Comparison of ENCODE assay signal across 27 cellular contexts in the genomic region with DNA sequence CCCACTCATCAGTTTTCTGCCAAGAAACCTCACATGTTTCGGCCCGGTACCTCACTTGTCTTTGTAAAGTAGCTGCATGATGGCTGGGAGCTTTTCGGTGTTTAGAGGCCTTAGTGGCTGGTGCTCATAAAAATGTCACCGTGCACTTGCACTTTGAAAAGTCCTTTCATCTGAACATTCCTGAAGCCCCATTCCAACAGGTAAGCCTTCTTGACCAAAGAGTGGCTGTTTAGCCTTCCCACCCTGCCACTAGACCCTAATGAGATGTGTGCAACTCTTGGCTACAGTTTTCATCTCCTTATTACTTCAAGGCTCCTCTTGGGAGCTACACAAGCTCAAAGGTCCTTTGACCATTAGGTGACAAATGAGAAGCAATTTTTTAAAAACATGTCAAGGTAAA.
"Had no signal": no experiment of that assay in that cellular context is flagged by ENCODE, and none has a peak within 500 bp of the region (broad histone marks: within the 10 kb centered on the region; RNA-seq: fewer than 3 reads in every experiment).

No MANE protein-coding gene starts in this region.

- DNase-seq: activated CD4-positive, alpha-beta memory T cell treated with anti-CD3 and anti-CD28 coated beads, Interleukin-2, amount 10 ng/mL, durations not matched to agents 7 days and 5 days; activated CD4-positive, alpha-beta T cell treated with anti-CD3 and anti-CD28 coated beads, Interleukin-2, amount 50 U/mL, for 1 hour; activated CD4-positive, CD25-positive, alpha-beta regulatory T cell; activated gamma-delta T cell; activated naive CD4-positive, alpha-beta T cell treated with anti-CD3 and anti-CD28 coated beads for 36 hours; activated T-cell treated with anti-CD3 and anti-CD28 coated beads for 4 hours; activated T-cell treated with anti-CD3 and anti-CD28 coated beads, Interleukin-2, amount 50 U/mL, for 48 hours; amygdala; Kasumi-1; KBM-7; NCI-H1048; NCI-H1417; NCI-H1930; NCI-H2171 treated with DMSO at 0.1 percent for 48 hours; NCI-H226; NCI-H526; NCI-H774; OCI-M1; SHP77 treated with DMSO at 0.1 percent for 48 hours; T-cell; T-helper 2 cell; T1000 had no signal

- ATAC-seq: activated T-helper 17 cell treated with anti-CD3 and anti-CD28 coated beads, Interleukin-2, amount 50 U/mL, for 72 hours; T-cell had no signal

- H3K36me3 ChIP-seq: cardiac muscle cell had no signal

- H3K4me3 ChIP-seq: cardiac muscle cell had no signal

- H3K27ac Mint-ChIP-seq: activated CD4-positive, alpha-beta memory T cell treated with anti-CD3 and anti-CD28 coated beads, Interleukin-2, amount 10 ng/mL, durations not matched to agents 7 days and 5 days; activated naive CD4-positive, alpha-beta T cell treated with anti-CD3 and anti-CD28 coated beads for 36 hours; activated naive CD8-positive, alpha-beta T cell; activated T-helper 17 cell treated with anti-CD3 and anti-CD28 coated beads, Interleukin-2, amount 50 U/mL, for 72 hours; T-cell had no signal

- H3K27me3 ChIP-seq: cardiac muscle cell had no signal

- H3K4me3 Mint-ChIP-seq: activated CD4-positive, alpha-beta memory T cell treated with anti-CD3 and anti-CD28 coated beads, Interleukin-2, amount 10 ng/mL, durations not matched to agents 7 days and 5 days; activated naive CD4-positive, alpha-beta T cell treated with anti-CD3 and anti-CD28 coated beads for 36 hours; activated naive CD8-positive, alpha-beta T cell; activated T-helper 17 cell treated with anti-CD3 and anti-CD28 coated beads, Interleukin-2, amount 50 U/mL, for 72 hours; brain; T-cell had no signal

- H3K4me1 Mint-ChIP-seq: activated CD4-positive, alpha-beta memory T cell treated with anti-CD3 and anti-CD28 coated beads, Interleukin-2, amount 10 ng/mL, durations not matched to agents 7 days and 5 days had no signal

- H3K27ac ChIP-seq: cardiac muscle cell, VCaP had no signal

- H3K9me3 Mint-ChIP-seq: activated CD4-positive, alpha-beta memory T cell treated with anti-CD3 and anti-CD28 coated beads, Interleukin-2, amount 10 ng/mL, durations not matched to agents 7 days and 5 days; activated naive CD4-positive, alpha-beta T cell treated with anti-CD3 and anti-CD28 coated beads for 36 hours; activated T-helper 17 cell treated with anti-CD3 and anti-CD28 coated beads, Interleukin-2, amount 50 U/mL, for 72 hours; brain; T-cell had no signal

- H3K36me3 Mint-ChIP-seq: activated naive CD8-positive, alpha-beta T cell; brain; T-cell had no signal
